2 cellular contexts compared by ENCODE assay signal in the genomic region with DNA sequence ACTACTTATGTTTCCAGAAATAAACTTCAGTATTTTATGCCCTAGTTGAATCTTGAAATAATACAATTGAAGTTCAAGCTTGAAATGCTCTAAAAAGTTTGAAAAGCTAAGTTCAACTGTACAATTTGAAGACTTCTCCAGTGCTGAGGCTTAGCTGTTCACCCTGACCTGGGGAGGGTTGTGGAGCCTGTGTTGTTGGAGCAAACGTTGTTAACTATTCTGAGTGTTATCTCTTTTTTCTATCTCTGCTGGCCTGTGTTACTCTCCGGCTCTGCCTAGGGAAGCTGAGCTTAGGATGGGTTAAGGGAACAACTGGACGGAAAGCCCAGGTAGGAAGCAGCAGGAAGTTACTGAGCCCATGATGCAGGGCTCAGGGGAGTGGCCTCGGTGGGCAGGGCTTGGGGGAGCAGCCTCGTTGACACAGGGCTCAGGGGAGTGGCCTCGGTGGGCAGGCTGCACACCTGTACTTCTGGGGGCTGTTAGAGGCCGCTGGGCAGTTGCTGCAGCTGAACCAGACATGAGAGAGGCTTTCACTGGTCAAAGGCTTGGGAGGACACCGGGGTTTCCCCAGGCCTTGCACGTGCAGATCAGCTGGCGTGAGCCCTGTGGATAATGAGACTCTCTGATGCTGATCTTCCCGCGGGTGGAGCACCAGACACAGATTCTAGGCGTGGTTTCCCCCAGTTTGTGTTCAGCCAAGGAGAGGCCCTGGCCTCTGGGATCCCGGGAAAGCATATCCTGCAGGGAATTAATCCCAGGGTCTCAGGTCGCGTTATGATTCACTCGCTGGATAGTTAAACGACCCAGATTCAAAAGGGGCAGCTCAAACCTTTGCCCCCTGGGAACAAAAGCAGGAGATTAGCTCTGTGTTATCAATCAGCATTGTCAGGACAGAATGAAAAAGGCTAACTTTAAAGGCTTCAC.
A peak's percentile ranks its signal among the peaks of the same experiment; 100 is the strongest.
TF ChIP-seq lines count a peak whose summit lies in the region.

No MANE protein-coding gene starts in this region.

TF ChIP-seq in GM23338, 12 proteins besides CTCF, POLR2A, EP300 and RAD21:
- TF ChIP-seq, protein P1, sequence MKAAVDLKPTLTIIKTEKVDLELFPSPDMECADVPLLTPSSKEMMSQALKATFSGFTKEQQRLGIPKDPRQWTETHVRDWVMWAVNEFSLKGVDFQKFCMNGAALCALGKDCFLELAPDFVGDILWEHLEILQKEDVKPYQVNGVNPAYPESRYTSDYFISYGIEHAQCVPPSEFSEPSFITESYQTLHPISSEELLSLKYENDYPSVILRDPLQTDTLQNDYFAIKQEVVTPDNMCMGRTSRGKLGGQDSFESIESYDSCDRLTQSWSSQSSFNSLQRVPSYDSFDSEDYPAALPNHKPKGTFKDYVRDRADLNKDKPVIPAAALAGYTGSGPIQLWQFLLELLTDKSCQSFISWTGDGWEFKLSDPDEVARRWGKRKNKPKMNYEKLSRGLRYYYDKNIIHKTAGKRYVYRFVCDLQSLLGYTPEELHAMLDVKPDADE (IDR thresholded peaks at IDR 0.05): no peak
- no peak for TF ChIP-seq CREB1 (CRISPR knock-in tag; IDR thresholded peaks at IDR 0.05; ENCODE audit: low read depth)
- TF ChIP-seq, protein P2, sequence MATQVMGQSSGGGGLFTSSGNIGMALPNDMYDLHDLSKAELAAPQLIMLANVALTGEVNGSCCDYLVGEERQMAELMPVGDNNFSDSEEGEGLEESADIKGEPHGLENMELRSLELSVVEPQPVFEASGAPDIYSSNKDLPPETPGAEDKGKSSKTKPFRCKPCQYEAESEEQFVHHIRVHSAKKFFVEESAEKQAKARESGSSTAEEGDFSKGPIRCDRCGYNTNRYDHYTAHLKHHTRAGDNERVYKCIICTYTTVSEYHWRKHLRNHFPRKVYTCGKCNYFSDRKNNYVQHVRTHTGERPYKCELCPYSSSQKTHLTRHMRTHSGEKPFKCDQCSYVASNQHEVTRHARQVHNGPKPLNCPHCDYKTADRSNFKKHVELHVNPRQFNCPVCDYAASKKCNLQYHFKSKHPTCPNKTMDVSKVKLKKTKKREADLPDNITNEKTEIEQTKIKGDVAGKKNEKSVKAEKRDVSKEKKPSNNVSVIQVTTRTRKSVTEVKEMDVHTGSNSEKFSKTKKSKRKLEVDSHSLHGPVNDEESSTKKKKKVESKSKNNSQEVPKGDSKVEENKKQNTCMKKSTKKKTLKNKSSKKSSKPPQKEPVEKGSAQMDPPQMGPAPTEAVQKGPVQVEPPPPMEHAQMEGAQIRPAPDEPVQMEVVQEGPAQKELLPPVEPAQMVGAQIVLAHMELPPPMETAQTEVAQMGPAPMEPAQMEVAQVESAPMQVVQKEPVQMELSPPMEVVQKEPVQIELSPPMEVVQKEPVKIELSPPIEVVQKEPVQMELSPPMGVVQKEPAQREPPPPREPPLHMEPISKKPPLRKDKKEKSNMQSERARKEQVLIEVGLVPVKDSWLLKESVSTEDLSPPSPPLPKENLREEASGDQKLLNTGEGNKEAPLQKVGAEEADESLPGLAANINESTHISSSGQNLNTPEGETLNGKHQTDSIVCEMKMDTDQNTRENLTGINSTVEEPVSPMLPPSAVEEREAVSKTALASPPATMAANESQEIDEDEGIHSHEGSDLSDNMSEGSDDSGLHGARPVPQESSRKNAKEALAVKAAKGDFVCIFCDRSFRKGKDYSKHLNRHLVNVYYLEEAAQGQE (IDR thresholded peaks at IDR 0.05; ENCODE audit: unreplicated experiment): no peak
- no peak for TF ChIP-seq EZH2phosphoT487 (IDR thresholded peaks at IDR 0.05; ENCODE audit: unreplicated experiment)
- 0 out of 2 replicates have a peak, but pooled peaks have one; percentile 13 for TF ChIP-seq POLR2AphosphoS5 (IDR thresholded peaks at IDR 0.05; ENCODE audit: low read depth)
- TF ChIP-seq ZNF331 (CRISPR knock-in tag; IDR thresholded peaks at IDR 0.05; ENCODE audit: low read depth): no peak

TF ChIP-seq in H1, 55 proteins besides CTCF, POLR2A, EP300 and RAD21:
- TF ChIP-seq BACH1 (IDR thresholded peaks at IDR 0.05; ENCODE audit: low read length) (no peak), TCF12 (IDR thresholded peaks at IDR 0.05; ENCODE audit: low read depth, low read length) (no peak), TBP (IDR thresholded peaks at IDR 0.05; ENCODE audit: low read depth, low read length) (0 out of 2 replicates have a peak, but pooled peaks have one; percentile 11), SIN3A (conservative IDR thresholded peaks at IDR 0.05 in 1 of 2, IDR thresholded peaks at IDR 0.05 in 1 of 2; ENCODE audit: low read depth in 1 of 2, low read length in 2 of 2) (no peak), NRF1 (IDR thresholded peaks at IDR 0.05; ENCODE audit: low read depth, low read length) (no peak), MAFK (IDR thresholded peaks at IDR 0.05; ENCODE audit: low read depth, low read length) (no peak), EGR1 (IDR thresholded peaks at IDR 0.05; ENCODE audit: borderline replicate concordance, low read depth, low read length) (no peak), EZH2 (IDR thresholded peaks at IDR 0.05; ENCODE audit: low read depth, low read length, severe bottlenecking) (no peak)
- TF ChIP-seq, protein P3, sequence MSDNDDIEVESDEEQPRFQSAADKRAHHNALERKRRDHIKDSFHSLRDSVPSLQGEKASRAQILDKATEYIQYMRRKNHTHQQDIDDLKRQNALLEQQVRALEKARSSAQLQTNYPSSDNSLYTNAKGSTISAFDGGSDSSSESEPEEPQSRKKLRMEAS (IDR thresholded peaks at IDR 0.05): peak; percentile 43
